In the genomic region with DNA sequence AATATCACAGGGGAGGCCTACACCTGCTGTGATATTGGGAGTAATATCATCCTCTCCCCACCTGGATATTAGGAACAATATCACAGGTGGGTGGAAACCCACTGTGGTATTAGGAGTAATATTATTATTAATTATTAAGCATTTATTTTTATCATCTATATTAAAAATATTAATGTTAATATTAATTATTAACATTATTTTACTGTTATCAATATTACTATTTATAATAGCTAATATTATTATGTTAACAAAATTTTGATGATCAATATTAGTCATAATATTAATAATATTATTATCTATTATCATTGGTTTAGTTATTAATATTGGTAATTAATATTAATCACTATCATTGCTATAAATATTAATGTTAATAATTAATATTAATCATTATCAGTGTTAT, we compare ENCODE assay signal across 26 cellular contexts.
"Had no signal": no experiment of that assay in that cellular context is flagged by ENCODE, and none has a peak within 500 bp of the region (broad histone marks: within the 10 kb centered on the region; RNA-seq: fewer than 3 reads in every experiment).

No MANE protein-coding gene starts in this region.

- H3K9me3 ChIP-seq: left ventricle myocardium inferior, ovary, prostate gland, spleen, suprapubic skin, thoracic aorta, tibial nerve, uterus had no signal

- DNase-seq: hypothalamus; immature natural killer cell; left ventricle myocardium inferior; mesendoderm; naive B cell; natural killer cell; ovary; posterior cingulate gyrus; retina; right cardiac atrium; spleen; stimulated activated CD4-positive, alpha-beta T cell treated with anti-CD3 and anti-CD28 coated beads, Interleukin-1b, Interleukin-23, amount 100 ng/mL, for 48 hours; stimulated activated CD4-positive, alpha-beta T cell treated with anti-CD3 and anti-CD28 coated beads, Interleukin-2, amount 100 ng/mL, for 48 hours; stimulated activated CD4-positive, alpha-beta T cell treated with anti-CD3 and anti-CD28 coated beads, Interleukin-4, amount 100 ng/mL, for 4 hours; stimulated activated naive CD4-positive, alpha-beta T cell; uterus had no signal

- H3K36me3 Mint-ChIP-seq: immature natural killer cell, mesothelial cell of epicardium, naive B cell, natural killer cell, type B pancreatic cell had no signal

- H3K4me1 ChIP-seq: left ventricle myocardium inferior, prostate gland, spleen, suprapubic skin, tibial nerve, uterus had no signal

- H3K36me3 ChIP-seq: left ventricle myocardium inferior, ovary, prostate gland, spleen, suprapubic skin, thoracic aorta, tibial nerve, uterus had no signal

- H3K9me3 Mint-ChIP-seq: type B pancreatic cell had no signal

- H3K4me3 ChIP-seq: left ventricle myocardium inferior, lung, ovary, prostate gland, skin epidermis, spleen, suprapubic skin, thoracic aorta, tibial nerve, uterus had no signal

- FAIRE-seq: islet of Langerhans had no signal

- H3K27ac ChIP-seq: left ventricle myocardium inferior, ovary, prostate gland, skin epidermis, spleen, suprapubic skin, thoracic aorta, tibial nerve, uterus had no signal

- H3K4me1 Mint-ChIP-seq: immature natural killer cell, mesothelial cell of epicardium, naive B cell, natural killer cell had no signal

- H3K4me3 Mint-ChIP-seq: immature natural killer cell; mesothelial cell of epicardium; natural killer cell; stimulated activated naive CD8-positive, alpha-beta T cell treated with anti-CD3 and anti-CD28 coated beads, Interleukin-15, Interleukin-2, amounts not matched to agents 100 ng/mL and 50 ng/mL, for 24 hours; type B pancreatic cell had no signal

- H3K27ac Mint-ChIP-seq: immature natural killer cell; mesothelial cell of epicardium; natural killer cell; stimulated activated naive CD8-positive, alpha-beta T cell treated with anti-CD3 and anti-CD28 coated beads, Interleukin-15, Interleukin-2, amounts not matched to agents 100 ng/mL and 50 ng/mL, for 24 hours; type B pancreatic cell had no signal

- H3K27me3 Mint-ChIP-seq: naive B cell; stimulated activated naive CD8-positive, alpha-beta T cell treated with anti-CD3 and anti-CD28 coated beads, Interleukin-15, Interleukin-2, amounts not matched to agents 100 ng/mL and 50 ng/mL, for 24 hours; type B pancreatic cell had no signal
